ENCODE assay signal across 13 cellular contexts in the genomic region with DNA sequence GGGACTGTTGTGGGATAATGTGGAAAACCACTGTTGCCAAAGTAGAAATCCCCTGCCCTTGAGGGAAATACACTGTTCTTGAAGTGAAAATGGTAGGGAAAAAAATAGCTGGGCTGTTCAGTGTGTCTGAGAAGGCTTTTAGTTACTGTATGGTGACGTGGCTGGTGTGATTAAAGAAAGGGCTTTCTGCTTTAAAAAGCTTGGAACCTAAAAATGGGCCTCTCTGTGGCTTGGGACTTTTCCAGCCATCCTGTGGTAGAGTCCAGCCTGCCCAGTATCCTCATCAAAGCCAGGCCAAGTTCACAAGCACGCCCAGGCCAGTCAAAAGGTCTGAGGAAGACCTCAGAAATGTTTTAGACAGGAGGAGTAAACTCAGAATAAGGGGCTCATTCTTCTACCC. TPM values are rescaled to one million over a fixed set of nuclear protein-coding genes. Genes with fewer than 3 reads are reported as not detected.
DNase-seq lines count a peak whose midpoint lies in the region; ATAC-seq and TF ChIP-seq lines count a peak whose summit lies in the region.
"Had no signal": no experiment of that assay in that cellular context is flagged by ENCODE, and none has a peak within 500 bp of the region (broad histone marks: within the 10 kb centered on the region; RNA-seq: fewer than 3 reads in every experiment).

No MANE protein-coding gene starts in this region.

- no peak for TF ChIP-seq POLR2A in Peyer's patch (IDR thresholded peaks at IDR 0.05)

- no peaks in the 10 kb centered on the region for H3K9me3 Mint-ChIP-seq in nephron progenitor cell
- H3K9me3 Mint-ChIP-seq: neural progenitor cell had no signal

- H3K27me3 Mint-ChIP-seq in nephron progenitor cell (ENCODE audit: low read depth, poor library complexity): no peaks in the 10 kb centered on the region

- H3K27ac Mint-ChIP-seq in nephron progenitor cell: no peak overlapping the region
- H3K27ac Mint-ChIP-seq: neural progenitor cell had no signal

- H3K4me3 Mint-ChIP-seq in nephron progenitor cell: no peak overlapping the region
- H3K4me3 Mint-ChIP-seq: neural progenitor cell had no signal

- no peaks in the 10 kb centered on the region for H4K20me1 ChIP-seq in fibroblast of lung (ENCODE audit: control insufficient read depth, extremely low read depth, insufficient read depth, low read length)

- H3K9me3 ChIP-seq in Peyer's patch (no peaks in the 10 kb centered on the region), fibroblast of lung (ENCODE audit: control insufficient read depth, insufficient read depth, low read depth, low read length) (no peaks in the 10 kb centered on the region)
- H3K9me3 ChIP-seq: Caco-2 had no signal

- H3K4me1 Mint-ChIP-seq in nephron progenitor cell: peaks cover 6% of the 10 kb centered on the region

- no peaks in the 10 kb centered on the region for H3K36me3 Mint-ChIP-seq in nephron progenitor cell (ENCODE audit: low read depth)
- H3K36me3 Mint-ChIP-seq: neural progenitor cell had no signal

- H3K4me1 ChIP-seq in Peyer's patch: peaks cover 0 to 46% (median 28%) of the 10 kb centered on the region in 4 donors
- H3K4me1 ChIP-seq in fibroblast of lung (ENCODE audit: control insufficient read depth, extremely low read depth, insufficient read depth, low read length): peaks cover 31% of the 10 kb centered on the region
- H3K4me1 ChIP-seq: Caco-2 had no signal

- DNase-seq in BJ (ENCODE audit: low read depth): peak; percentile 73
- no peak for DNase-seq in Peyer's patch
- DNase-seq in fibroblast of lung (ENCODE audit: low read depth in 2 of 2): peak; percentile 92 to 94
- DNase-seq in non-pigmented ciliary epithelial cell (ENCODE audit: low read depth): peak; percentile 53
- DNase-seq in nephron progenitor cell: no peak
- no peak for DNase-seq in DMS 273 treated with DMSO at 0.1 percent for 48 hours (lab: John Stamatoyannopoulos, UW)
- DNase-seq: activated CD4-positive, alpha-beta T cell treated with anti-CD3 and anti-CD28 coated beads, Interleukin-2, amount 50 U/mL, for 1 hour; Caco-2; NCI-H1105 treated with DMSO at 0.1 percent for 48 hours had no signal

- TF ChIP-seq CTCF in BJ (IDR thresholded peaks at IDR 0.05; ENCODE audit: insufficient read depth, low read depth, low read length): no peak
- TF ChIP-seq CTCF in Peyer's patch (IDR thresholded peaks at IDR 0.05): no peak
- no peak for TF ChIP-seq CTCF in fibroblast of lung (conservative IDR thresholded peaks at IDR 0.05 in 1 of 2, IDR thresholded peaks at IDR 0.05 in 1 of 2; ENCODE audit: low read depth in 1 of 2, low read length in 2 of 2)
- no peak for TF ChIP-seq CTCF in nephron progenitor cell (IDR thresholded peaks at IDR 0.05)

- H2AFZ ChIP-seq in fibroblast of lung (ENCODE audit: low read length): no peak overlapping the region
- H2AFZ ChIP-seq: neural progenitor cell had no signal

- H3K4me2 ChIP-seq in fibroblast of lung (ENCODE audit: extremely low read depth, insufficient read depth, low read length): peak overlapping the region; percentile 66
- H3K4me2 ChIP-seq: neural progenitor cell had no signal

- no peak for ATAC-seq in HG03565 (IDR thresholded peaks at IDR 0.05; ENCODE audit: unreplicated experiment)
- ATAC-seq in HG02885 (IDR thresholded peaks at IDR 0.05; ENCODE audit: poor library complexity, unreplicated experiment): no peak
- ATAC-seq: Panc1 had no signal

- H3K27ac ChIP-seq in Peyer's patch (peak overlapping the region; percentile 36 to 88 (median 66)), fibroblast of lung (ENCODE audit: insufficient read depth, low read length) (peak overlapping the region; percentile 26)
- H3K27ac ChIP-seq: neural progenitor cell had no signal

- no peaks in the 10 kb centered on the region; the same call in 1 of the 2 replicates for H3K36me3 ChIP-seq in BJ (ENCODE audit: control insufficient read depth, insufficient read depth, low read length)
- H3K36me3 ChIP-seq in Peyer's patch: peaks cover 0 to 3% (median 0%) of the 10 kb centered on the region in 3 donors
- peaks cover 2% of the 10 kb centered on the region for H3K36me3 ChIP-seq in fibroblast of lung (ENCODE audit: control insufficient read depth, insufficient read depth, low read length)
- H3K36me3 ChIP-seq: neural progenitor cell had no signal

- H3K9ac ChIP-seq in fibroblast of lung (ENCODE audit: insufficient read depth, low read length): no peak overlapping the region
- H3K9ac ChIP-seq: neural progenitor cell had no signal

- CTCF ChIA-PET in BJ (lab: Yijun Ruan, JAX): interaction anchor here (1.6 to 1.7 kb wide), 2 partner anchors 15 to 18 kb away, joined by 4 to 8 read pairs; no protein-coding TSS in a partner anchor

- H3K27me3 ChIP-seq in BJ (ENCODE audit: control insufficient read depth, insufficient read depth, low read length) (no peaks in the 10 kb centered on the region), Peyer's patch (no peaks in the 10 kb centered on the region), fibroblast of lung (ENCODE audit: control insufficient read depth, insufficient read depth, low read length) (no peaks in the 10 kb centered on the region)
- H3K27me3 ChIP-seq: neural progenitor cell had no signal

- POLR2A ChIA-PET in BJ (lab: Charles Lee): interaction anchor here (0.5 to 0.7 kb wide), 2 partner anchors 138 to 151 kb away, joined by 3 to 11 read pairs; no protein-coding TSS in a partner anchor

- no peak overlapping the region for H3K4me3 ChIP-seq in BJ (ENCODE audit: low read depth, low read length)
- no peak overlapping the region for H3K4me3 ChIP-seq in Peyer's patch
- peak overlapping the region in 1 of 4 experiments; percentile 9 for H3K4me3 ChIP-seq in fibroblast of lung (replicated peaks in 1 of 4; ENCODE audit: control extremely low read depth in 1 of 4, insufficient read depth in 1 of 4, low read depth in 3 of 4, low read length in 4 of 4)
- H3K4me3 ChIP-seq: neural progenitor cell had no signal

- peaks cover 38% of the 10 kb centered on the region for H3K79me2 ChIP-seq in fibroblast of lung (ENCODE audit: control insufficient read depth, insufficient read depth, low read length)

RNA-seq across cellular contexts. Expression of gene MGAT5, which starts 6.9 kb away (rescaled TPM):
- polyA plus RNA-seq in BJ (2011; rRNA removed) (25.0 and 34.0 TPM in 2 replicates), fibroblast of lung (102 and 270 TPM in 2 replicates)
- polyA minus RNA-seq in BJ (2011; rRNA and poly(A)+ RNA removed): 30.5 and 31.9 TPM in 2 replicates
- total RNA-seq in Peyer's patch (100 to 1,000 TPM; 106 to 182 (median 117) TPM), fibroblast of lung (75.0 and 301 TPM in 2 replicates)
- 70.3 and 192 TPM in 2 replicates for polyA plus RNA-seq in fibroblast of lung (2012)
- 167 and 577 TPM in 2 replicates for polyA minus RNA-seq in fibroblast of lung (ENCODE audit: low replicate concordance)

Comparison
In these comparisons a context has a peak if more than half of its experiments do, and no peak if none do; other contexts are left out.
1. DNase-seq: peak in BJ (single experiment), fibroblast of lung (2 of 2) and non-pigmented ciliary epithelial cell (single experiment); none in Peyer's patch (0 of 3), nephron progenitor cell (single experiment) and DMS 273 treated with DMSO at 0.1 percent for 48 hours (single experiment).